ENCODE assay signal across 18 cellular contexts in the genomic region with DNA sequence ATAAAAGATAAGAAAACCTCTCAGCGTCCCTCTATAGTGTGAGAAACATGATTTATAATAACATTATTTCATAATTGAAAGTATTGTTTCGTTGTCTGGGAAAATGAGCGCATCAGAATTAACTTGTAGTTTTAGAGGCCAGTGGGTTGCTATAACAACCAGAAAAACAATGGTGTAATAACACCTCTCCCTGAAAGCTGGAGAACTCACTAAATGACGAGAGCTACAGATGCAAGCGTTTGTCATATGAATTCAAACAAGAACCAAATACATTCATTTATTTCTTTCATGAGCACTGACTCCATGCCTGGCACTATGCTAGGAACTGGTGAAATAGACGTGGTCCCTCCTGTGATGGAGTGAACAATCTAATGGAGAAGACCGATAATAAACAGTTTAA. TPM values are rescaled to one million over a fixed set of nuclear protein-coding genes. Genes with fewer than 3 reads are reported as not detected.
DNase-seq lines count a peak whose midpoint lies in the region; ATAC-seq, FAIRE-seq and TF ChIP-seq lines count a peak whose summit lies in the region.
"Had no signal": no experiment of that assay in that cellular context is flagged by ENCODE, and none has a peak within 500 bp of the region (broad histone marks: within the 10 kb centered on the region; RNA-seq: fewer than 3 reads in every experiment).

No MANE protein-coding gene starts in this region.

- ATAC-seq in lower lobe of right lung = peak; percentile 63 to 81
- ATAC-seq: activated CD8-positive, alpha-beta T cell treated with anti-CD3 and anti-CD28 coated beads for 36 hours had no signal

- no peak for FAIRE-seq in D721Med (lab: Jason Lieb, UNC)
- FAIRE-seq: endometrium had no signal

- H3K4me1 ChIP-seq in lower lobe of right lung = no peaks in the 10 kb centered on the region
- H3K4me1 ChIP-seq: tibial nerve had no signal

- DNase-seq in GF-D8 (lab: John Stamatoyannopoulos, UW) (peak; percentile 51), LHCN-M2 (ENCODE audit: low read depth) (peak; percentile 20), cardiac fibroblast (ENCODE audit: low read depth in 2 of 2) (peak; percentile 60 to 68), lower lobe of right lung (no peak), A172 (ENCODE audit: low spot score) (no peak), posterior cingulate gyrus (no peak), D721Med (ENCODE audit: insufficient read length, low spot score) (no peak), amniotic stem cell (lab: John Stamatoyannopoulos, UW) (no peak)
- DNase-seq: activated CD8-positive, alpha-beta T cell treated with anti-CD3 and anti-CD28 coated beads for 36 hours; activated gamma-delta T cell; kidney glomerular epithelial cell; MG63; retina had no signal

- H3K4me3 ChIP-seq in cardiac fibroblast (replicated peaks in 1 of 2; ENCODE audit: low read depth in 2 of 2, low read length in 2 of 2) = no peak overlapping the region
- H3K4me3 ChIP-seq in lower lobe of right lung = no peak overlapping the region
- H3K4me3 ChIP-seq: cardiac muscle cell, MG63, SK-N-MC, tibial nerve had no signal

- no peak for TF ChIP-seq CTCF in cardiac fibroblast (IDR thresholded peaks at IDR 0.05; ENCODE audit: low read depth, low read length)
- no peak for TF ChIP-seq CTCF in lower lobe of right lung (IDR thresholded peaks at IDR 0.05)
- TF ChIP-seq CTCF in D721Med (IDR thresholded peaks at IDR 0.05; ENCODE audit: insufficient read depth, missing control alignments) = no peak

- H3K36me3 ChIP-seq in lower lobe of right lung = no peaks in the 10 kb centered on the region
- H3K36me3 ChIP-seq: cardiac muscle cell had no signal

- peak overlapping the region; percentile 53 for H3K27ac ChIP-seq in lower lobe of right lung
- H3K27ac ChIP-seq: C4-2B, cardiac muscle cell, SK-N-MC, tibial nerve had no signal

- H3K27me3 ChIP-seq in lower lobe of right lung (ENCODE audit: low read depth) = no peaks in the 10 kb centered on the region
- H3K27me3 ChIP-seq: cardiac muscle cell, MG63, tibial nerve had no signal

- no peaks in the 10 kb centered on the region for H3K9me3 ChIP-seq in lower lobe of right lung

- intact Hi-C loops in lower lobe of right lung (cut with DNase I) = no loop called here
- intact Hi-C loops in posterior cingulate gyrus (cut with DNase I) = no loop called here

RNA-seq across cellular contexts. Expression of gene KBTBD7, which starts 16.3 kb away (rescaled TPM):
- total RNA-seq in LHCN-M2 (2014; rRNA removed) (7.1 and 8.1 TPM in 2 replicates), lower lobe of right lung (8.4 TPM)
- 2.5 TPM for polyA plus RNA-seq in LHCN-M2 (2012)
- total RNA-seq in A172 (2014; rRNA removed; shearing (Covaris generic)) = 5.8 and 6.8 TPM in 2 replicates

RNA-seq across cellular contexts. Expression of gene KBTBD6, which starts 45.4 kb away (rescaled TPM):
- total RNA-seq in LHCN-M2 (2014; rRNA removed) (11.5 and 13.8 TPM in 2 replicates), lower lobe of right lung (6.0 TPM)
- 4.0 TPM for polyA plus RNA-seq in LHCN-M2 (2012)
- total RNA-seq in A172 (2014; rRNA removed; shearing (Covaris generic)) = 10.3 and 11.6 TPM in 2 replicates

Comparison
In these comparisons a context has a peak if more than half of its experiments do, and no peak if none do; other contexts are left out.
1. DNase-seq: peak in GF-D8 (single experiment), LHCN-M2 (single experiment) and cardiac fibroblast (2 of 2); none in lower lobe of right lung (single experiment), A172 (single experiment), posterior cingulate gyrus (0 of 10), D721Med (single experiment) and amniotic stem cell (single experiment).